Comparison of ENCODE assay signal across 18 cellular contexts in the genomic region with DNA sequence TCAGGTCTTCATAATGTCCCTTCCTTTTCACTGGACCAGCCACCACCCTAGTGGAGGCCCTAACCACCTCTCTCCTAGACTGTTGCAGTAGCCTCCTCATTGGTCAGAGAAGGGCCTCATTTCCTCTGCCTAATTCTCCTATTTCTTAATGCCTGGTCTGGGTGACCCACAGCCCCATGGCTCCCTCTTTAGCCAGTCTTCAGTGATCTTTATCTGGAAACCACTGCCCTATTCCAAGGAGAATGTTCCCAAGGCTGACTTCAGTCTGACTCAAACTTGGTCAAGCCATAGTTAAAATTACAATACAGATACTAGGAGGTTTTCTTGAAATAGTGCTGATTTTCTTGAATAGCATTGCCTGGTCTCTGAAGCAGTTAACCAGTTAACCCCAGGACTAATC. TPM values are rescaled to one million over a fixed set of nuclear protein-coding genes. Genes with fewer than 3 reads are reported as not detected.
A peak's percentile ranks its signal among the peaks of the same experiment; 100 is the strongest.
DNase-seq lines count a peak whose midpoint lies in the region; ATAC-seq and TF ChIP-seq lines count a peak whose summit lies in the region.
"Had no signal": no experiment of that assay in that cellular context is flagged by ENCODE, and none has a peak within 500 bp of the region (broad histone marks: within the 10 kb centered on the region; RNA-seq: fewer than 3 reads in every experiment).

No MANE protein-coding gene starts in this region.

- H3K27me3 ChIP-seq in SK-N-SH (ENCODE audit: insufficient read depth) (no peaks in the 10 kb centered on the region; the same call in 1 of the 2 replicates), SJSA1 (replicated peaks) (no peaks in the 10 kb centered on the region), fibroblast of lung (ENCODE audit: control insufficient read depth, insufficient read depth, low read length) (no peaks in the 10 kb centered on the region), smooth muscle cell (ENCODE audit: low read depth) (no peaks in the 10 kb centered on the region)
- H3K27me3 ChIP-seq: upper lobe of left lung had no signal

- H3K4me2 ChIP-seq in SK-N-SH (no peak overlapping the region), fibroblast of lung (ENCODE audit: extremely low read depth, insufficient read depth, low read length) (peak overlapping the region; percentile 45), smooth muscle cell (peak overlapping the region; percentile 62)

- no peaks in the 10 kb centered on the region for H3K9me2 ChIP-seq in SK-N-SH

- H2AFZ ChIP-seq in SK-N-SH (ENCODE audit: low read depth) (no peak overlapping the region), fibroblast of lung (ENCODE audit: low read length) (no peak overlapping the region), smooth muscle cell (ENCODE audit: low read depth) (no peak overlapping the region)

- H3K36me3 ChIP-seq in SK-N-SH (replicated peaks in 1 of 2; ENCODE audit: control insufficient read depth in 1 of 2, insufficient read depth in 2 of 2, low read length in 1 of 2), result no peaks in the 10 kb centered on the region
- no peaks in the 10 kb centered on the region for H3K36me3 ChIP-seq in SJSA1
- no peaks in the 10 kb centered on the region for H3K36me3 ChIP-seq in fibroblast of lung (ENCODE audit: control insufficient read depth, insufficient read depth, low read length)
- no peaks in the 10 kb centered on the region for H3K36me3 ChIP-seq in smooth muscle cell (ENCODE audit: low read depth)
- H3K36me3 ChIP-seq: prostate gland, upper lobe of left lung had no signal

- H3K79me2 ChIP-seq in SK-N-SH (ENCODE audit: insufficient read depth) (no peaks in the 10 kb centered on the region), fibroblast of lung (ENCODE audit: control insufficient read depth, insufficient read depth, low read length) (no peaks in the 10 kb centered on the region), smooth muscle cell (ENCODE audit: low read depth) (no peaks in the 10 kb centered on the region)

- H3K4me1 ChIP-seq in SK-N-SH (ENCODE audit: control insufficient read depth in 1 of 2, insufficient read depth in 2 of 2, low read depth in 1 of 2, low read length in 1 of 2) (0 out of 4 replicates have a peak, but pooled peaks cover 0 to 3% of the 10 kb centered on the region in 2 experiments), SJSA1 (replicated peaks) (peaks cover 36% of the 10 kb centered on the region), fibroblast of lung (ENCODE audit: control insufficient read depth, extremely low read depth, insufficient read depth, low read length) (peaks cover 6% of the 10 kb centered on the region), smooth muscle cell (ENCODE audit: low read depth) (peaks cover 5% of the 10 kb centered on the region)
- H3K4me1 ChIP-seq: prostate gland, upper lobe of left lung had no signal

- ATAC-seq in SK-N-SH treated with all-trans-retinoic acid at 6 μM for 48 hours (no peak), GM18519 (IDR thresholded peaks at IDR 0.05; ENCODE audit: low FRiP score, unreplicated experiment) (no peak), HG02981 (IDR thresholded peaks at IDR 0.05; ENCODE audit: unreplicated experiment) (no peak)
- ATAC-seq: activated CD8-positive, alpha-beta T cell treated with anti-CD3 and anti-CD28 coated beads, Interleukin-2, amount 10 ng/mL, durations not matched to agents 7 days and 5 days; activated naive CD8-positive, alpha-beta T cell treated with anti-CD3 and anti-CD28 coated beads, Interleukin-2, amount 50 U/mL, for 24 hours had no signal

- no peak for TF ChIP-seq EP300 in SK-N-SH (IDR thresholded peaks at IDR 0.05; ENCODE audit: borderline replicate concordance in 1 of 2, low read depth in 1 of 2, low read length in 1 of 2)

- POLR2A ChIA-PET in SK-N-SH (lab: Yijun Ruan, JAX), result no interaction called here

- DNase-seq in SK-N-SH (no peak), SJSA1 (ENCODE audit: low read depth in 1 of 2, low spot score in 2 of 2) (no peak), fibroblast of lung (ENCODE audit: low read depth in 2 of 2) (peak; percentile 57 to 73), smooth muscle cell (lab: John Stamatoyannopoulos, UW; ENCODE audit: unreplicated experiment) (no peak), islet precursor cell (no peak)
- DNase-seq: 8988T; activated CD8-positive, alpha-beta T cell treated with anti-CD3 and anti-CD28 coated beads, Interleukin-2, amount 10 ng/mL, durations not matched to agents 7 days and 5 days; activated naive CD8-positive, alpha-beta T cell treated with anti-CD3 and anti-CD28 coated beads, Interleukin-2, amount 50 U/mL, for 24 hours; CD4-positive, alpha-beta memory T cell; Kasumi-1; NCI-H526; stimulated activated naive CD4-positive, alpha-beta T cell; upper lobe of left lung had no signal

- no peak overlapping the region for H3K4me3 ChIP-seq in SK-N-SH (ENCODE audit: low read depth in 2 of 2, low read length in 1 of 2)
- H3K4me3 ChIP-seq in SJSA1, result no peak overlapping the region
- no peak overlapping the region for H3K4me3 ChIP-seq in fibroblast of lung (replicated peaks in 1 of 4; ENCODE audit: control extremely low read depth in 1 of 4, insufficient read depth in 1 of 4, low read depth in 3 of 4, low read length in 4 of 4)
- no peak overlapping the region for H3K4me3 ChIP-seq in smooth muscle cell
- H3K4me3 ChIP-seq: prostate gland, upper lobe of left lung had no signal

- TF ChIP-seq CTCF in SK-N-SH (IDR thresholded peaks at IDR 0.05), result no peak
- TF ChIP-seq CTCF in fibroblast of lung (conservative IDR thresholded peaks at IDR 0.05 in 1 of 2, IDR thresholded peaks at IDR 0.05 in 1 of 2; ENCODE audit: low read depth in 1 of 2, low read length in 2 of 2), result no peak
- TF ChIP-seq CTCF in smooth muscle cell (IDR thresholded peaks at IDR 0.05; ENCODE audit: borderline replicate concordance, insufficient read depth, poor library complexity, severe bottlenecking), result no peak

- CTCF ChIA-PET in SK-N-SH (lab: Yijun Ruan, JAX), result no interaction called here

- H3F3A ChIP-seq in SK-N-SH (replicated peaks; ENCODE audit: insufficient read depth), result peaks cover 5% of the 10 kb centered on the region
- peaks cover 17% of the 10 kb centered on the region for H3F3A ChIP-seq in smooth muscle cell (ENCODE audit: low read depth)

- no peak for TF ChIP-seq RAD21 in SK-N-SH (IDR thresholded peaks at IDR 0.05; ENCODE audit: low read length)

- H3K9ac ChIP-seq in SK-N-SH, result no peak overlapping the region
- H3K9ac ChIP-seq in fibroblast of lung (ENCODE audit: insufficient read depth, low read length), result no peak overlapping the region
- peak overlapping the region; percentile 68 for H3K9ac ChIP-seq in smooth muscle cell (ENCODE audit: low read depth)

- no peaks in the 10 kb centered on the region for H3K9me3 ChIP-seq in SK-N-SH
- no peaks in the 10 kb centered on the region for H3K9me3 ChIP-seq in SJSA1 (replicated peaks)
- H3K9me3 ChIP-seq in fibroblast of lung (ENCODE audit: control insufficient read depth, insufficient read depth, low read depth, low read length), result no peaks in the 10 kb centered on the region
- H3K9me3 ChIP-seq in smooth muscle cell (replicated peaks; ENCODE audit: low read depth), result no peaks in the 10 kb centered on the region
- H3K9me3 ChIP-seq: prostate gland, upper lobe of left lung had no signal

- H3K27ac ChIP-seq in SK-N-SH (ENCODE audit: low read depth in 2 of 2, low read length in 1 of 2) (peak overlapping the region in 1 of 2 experiments; percentile 62; a peak in 2 of 4 replicates), SJSA1 (peak overlapping the region; percentile 77), fibroblast of lung (ENCODE audit: insufficient read depth, low read length) (peak overlapping the region; percentile 75), smooth muscle cell (ENCODE audit: low read depth) (peak overlapping the region; percentile 95)
- H3K27ac ChIP-seq: prostate gland, upper lobe of left lung, VCaP had no signal

- H4K20me1 ChIP-seq in SK-N-SH (ENCODE audit: insufficient read depth), result no peaks in the 10 kb centered on the region
- H4K20me1 ChIP-seq in fibroblast of lung (ENCODE audit: control insufficient read depth, extremely low read depth, insufficient read depth, low read length), result no peaks in the 10 kb centered on the region
- H4K20me1 ChIP-seq in smooth muscle cell (ENCODE audit: low read depth), result no peaks in the 10 kb centered on the region

TF ChIP-seq in SK-N-SH, 30 proteins besides CTCF, POLR2A, EP300 and RAD21:
- TF ChIP-seq FOSL2 (IDR thresholded peaks at IDR 0.05; ENCODE audit: borderline replicate concordance, low read depth) (peak; percentile 2; the same call in 1 of the 2 replicates), TCF12 (IDR thresholded peaks at IDR 0.05) (peak; percentile 22; the same call in 1 of the 2 replicates), YY1 (IDR thresholded peaks at IDR 0.05; ENCODE audit: low read depth) (no peak)

TF ChIP-seq in SK-N-SH treated with all-trans-retinoic acid at 6 μM for 48 hours, 23 proteins besides CTCF, POLR2A, EP300 and RAD21 (continues in another document):
- TF ChIP-seq, protein P1, sequence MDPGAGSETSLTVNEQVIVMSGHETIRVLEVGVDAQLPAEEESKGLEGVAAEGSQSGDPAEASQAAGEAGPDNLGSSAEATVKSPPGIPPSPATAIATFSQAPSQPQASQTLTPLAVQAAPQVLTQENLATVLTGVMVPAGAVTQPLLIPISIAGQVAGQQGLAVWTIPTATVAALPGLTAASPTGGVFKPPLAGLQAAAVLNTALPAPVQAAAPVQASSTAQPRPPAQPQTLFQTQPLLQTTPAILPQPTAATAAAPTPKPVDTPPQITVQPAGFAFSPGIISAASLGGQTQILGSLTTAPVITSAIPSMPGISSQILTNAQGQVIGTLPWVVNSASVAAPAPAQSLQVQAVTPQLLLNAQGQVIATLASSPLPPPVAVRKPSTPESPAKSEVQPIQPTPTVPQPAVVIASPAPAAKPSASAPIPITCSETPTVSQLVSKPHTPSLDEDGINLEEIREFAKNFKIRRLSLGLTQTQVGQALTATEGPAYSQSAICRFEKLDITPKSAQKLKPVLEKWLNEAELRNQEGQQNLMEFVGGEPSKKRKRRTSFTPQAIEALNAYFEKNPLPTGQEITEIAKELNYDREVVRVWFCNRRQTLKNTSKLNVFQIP (CRISPR knock-in tag; IDR thresholded peaks at IDR 0.05; ENCODE audit: borderline replicate concordance, low read depth), result no peak
- TF ChIP-seq TOX (CRISPR knock-in tag; IDR thresholded peaks at IDR 0.05; ENCODE audit: borderline replicate concordance) (no peak), OSR1 (CRISPR knock-in tag; IDR thresholded peaks at IDR 0.05) (no peak), ZNF70 (CRISPR knock-in tag; IDR thresholded peaks at IDR 0.05) (no peak), ZFP30 (CRISPR knock-in tag; IDR thresholded peaks at IDR 0.05) (no peak), BACH2 (CRISPR knock-in tag; IDR thresholded peaks at IDR 0.05; ENCODE audit: borderline replicate concordance) (no peak), ZNF565 (CRISPR knock-in tag; conservative IDR thresholded peaks at IDR 0.05; ENCODE audit: low read depth) (no peak)

RNA-seq across cellular contexts. Expression of a gene that starts 53.6 kb away (rescaled TPM):
- polyA plus RNA-seq in SK-N-SH (2012; rRNA removed), result 42.3 and 64.9 TPM in 2 replicates
- 63.1 and 63.6 TPM in 2 replicates for polyA plus RNA-seq in SK-N-SH (2012; cell fraction: cytosol; rRNA removed)
- 23.8 and 35.8 TPM in 2 replicates for polyA plus RNA-seq in SK-N-SH (2012; cell fraction: nucleus; rRNA removed)
- total RNA-seq in SJSA1 (2014; rRNA removed; shearing (Covaris generic)), result 72.0 and 117 TPM in 2 replicates
- 14.4 and 17.0 TPM in 2 replicates for total RNA-seq in fibroblast of lung
- polyA plus RNA-seq in fibroblast of lung, result 56.8 and 104 TPM in 2 replicates
- polyA plus RNA-seq in fibroblast of lung (2012), result 44.9 and 76.6 TPM in 2 replicates
- 34.6 and 42.2 TPM in 2 replicates for polyA minus RNA-seq in fibroblast of lung (ENCODE audit: low replicate concordance)
- total RNA-seq in smooth muscle cell, result 60.5 and 74.5 TPM in 2 replicates
- 40.3 and 51.7 TPM in 2 replicates for polyA plus RNA-seq in smooth muscle cell

Comparison
In these comparisons a context has a peak if more than half of its experiments do, and no peak if none do; other contexts are left out.
1. DNase-seq: peak in fibroblast of lung (2 of 2); none in SK-N-SH (single experiment), SJSA1 (0 of 2), smooth muscle cell (single experiment) and islet precursor cell (single experiment).